Comparison of ENCODE assay signal across 8 cellular contexts in the genomic region with DNA sequence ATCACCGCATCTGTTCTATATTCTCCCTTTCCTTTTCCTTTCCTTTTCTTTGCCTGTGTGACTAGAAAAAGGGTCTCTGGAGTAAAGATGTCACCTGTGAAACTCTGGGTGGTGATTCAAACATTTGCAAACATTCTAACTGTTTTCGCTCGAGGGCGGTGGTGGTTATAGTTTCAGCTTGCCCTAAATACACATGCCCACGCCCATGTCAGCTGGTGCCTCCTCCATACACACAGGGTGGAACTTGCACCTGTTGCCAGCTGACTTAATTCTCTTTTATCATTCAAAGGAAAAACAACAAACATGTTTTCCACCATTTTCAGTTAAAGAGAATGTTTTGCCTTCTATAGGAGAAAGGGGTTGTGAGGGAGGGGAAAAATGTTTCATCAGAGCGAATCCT.
DNase-seq lines count a peak whose midpoint lies in the region; ATAC-seq and TF ChIP-seq lines count a peak whose summit lies in the region.

No MANE protein-coding gene starts in this region.

- no peaks in the 10 kb centered on the region for H3K36me3 ChIP-seq in naive thymus-derived CD4-positive, alpha-beta T cell (ENCODE audit: control insufficient read depth in 2 of 3, insufficient read depth in 3 of 3, low read length in 3 of 3)
- H3K36me3 ChIP-seq in testis (ENCODE audit: low read depth, missing control alignments) = no peaks in the 10 kb centered on the region

- no peaks in the 10 kb centered on the region for H3K9me3 ChIP-seq in naive thymus-derived CD4-positive, alpha-beta T cell (ENCODE audit: control insufficient read depth in 2 of 3, low read length in 3 of 3)
- no peaks in the 10 kb centered on the region for H3K9me3 ChIP-seq in testis

- POLR2A ChIA-PET in naive thymus-derived CD4-positive, alpha-beta T cell (lab: Charles Lee) = interaction anchor here (0.6 to 3.4 kb wide), 17 partner anchors 8 to 1080 kb away, joined by 3 to 22 read pairs (median 5); a partner anchor contains a TSS

- peak overlapping the region; percentile 85 for H3K27ac ChIP-seq in naive thymus-derived CD4-positive, alpha-beta T cell (ENCODE audit: low read depth, low read length)
- H3K27ac ChIP-seq in testis = no peak overlapping the region

- no peak for TF ChIP-seq POLR2A in testis (IDR thresholded peaks at IDR 0.05)

- no peaks in the 10 kb centered on the region for H3K36me3 Mint-ChIP-seq in naive thymus-derived CD4-positive, alpha-beta T cell

- H3K4me1 Mint-ChIP-seq in naive thymus-derived CD4-positive, alpha-beta T cell = peaks cover 17 to 99% (median 92%) of the 10 kb centered on the region in 7 donors

- intact Hi-C loops in naive thymus-derived CD4-positive, alpha-beta T cell (cut with micrococcal nuclease) = loop anchor here in 1 of 2 donors (1.0 to 5.0 kb wide), 8 partner anchors 16 to 987 kb away; a partner anchor contains a TSS
- intact Hi-C loops in left cardiac atrium (cut with DNase I) (no loop called here), testis (cut with DNase I; ENCODE audit: low total_unique reads) (no loop called here)

- H3K27ac Mint-ChIP-seq in naive thymus-derived CD4-positive, alpha-beta T cell = peak overlapping the region in 8 of 9 donors; percentile 93 to 100 (median 99)

- peak; percentile 68 for ATAC-seq in GM18909 (IDR thresholded peaks at IDR 0.05; ENCODE audit: poor library complexity, unreplicated experiment)
- peak; percentile 47 for ATAC-seq in HG03039 (IDR thresholded peaks at IDR 0.05; ENCODE audit: unreplicated experiment)
- ATAC-seq in naive thymus-derived CD4-positive, alpha-beta T cell = peak; percentile 39
- ATAC-seq in left cardiac atrium = no peak
- ATAC-seq in GM21737 (IDR thresholded peaks at IDR 0.05; ENCODE audit: unreplicated experiment) = no peak

- peaks cover 16 to 75% of the 10 kb centered on the region in 2 donors for H3K4me1 ChIP-seq in naive thymus-derived CD4-positive, alpha-beta T cell (ENCODE audit: control insufficient read depth in 2 of 2, insufficient read depth in 2 of 2, low read length in 2 of 2)
- H3K4me1 ChIP-seq in testis = no peaks in the 10 kb centered on the region

- WGBS in testis, 2 donors = 73 to 95% methylated on average over 6 of the region's 6 CpGs

- peak; percentile 6 for DNase-seq in T-helper 9 cell
- peak in 7 of 9 donors; percentile 40 to 76 (median 64) for DNase-seq in naive thymus-derived CD4-positive, alpha-beta T cell
- no peak for DNase-seq in NCI-H2107 treated with DMSO at 0.1 percent for 48 hours (lab: John Stamatoyannopoulos, UW; ENCODE audit: unreplicated experiment)
- DNase-seq in left cardiac atrium = no peak
- DNase-seq in testis = no peak

- peaks cover 0 to 37% (median 0%) of the 10 kb centered on the region in 5 donors for H3K27me3 Mint-ChIP-seq in naive thymus-derived CD4-positive, alpha-beta T cell

- peak overlapping the region; percentile 14 for H3K4me3 ChIP-seq in naive thymus-derived CD4-positive, alpha-beta T cell (ENCODE audit: low read length)
- H3K4me3 ChIP-seq in testis = no peak overlapping the region

- peak overlapping the region; percentile 4 to 95 (median 84) for H3K4me3 Mint-ChIP-seq in naive thymus-derived CD4-positive, alpha-beta T cell

- CTCF ChIA-PET in naive thymus-derived CD4-positive, alpha-beta T cell (lab: Charles Lee) = interaction anchor here (0.6 to 2.2 kb wide), 8 partner anchors 9 to 325 kb away, joined by 3 to 7 read pairs (median 4); no protein-coding TSS in a partner anchor

- no peak for TF ChIP-seq CTCF in testis (IDR thresholded peaks at IDR 0.05)

- H3K9me3 Mint-ChIP-seq in naive thymus-derived CD4-positive, alpha-beta T cell = no peaks in the 10 kb centered on the region

- H3K27me3 ChIP-seq in naive thymus-derived CD4-positive, alpha-beta T cell (ENCODE audit: control insufficient read depth in 2 of 2, insufficient read depth in 2 of 2, low read length in 2 of 2) = no peaks in the 10 kb centered on the region
- no peaks in the 10 kb centered on the region for H3K27me3 ChIP-seq in testis

Comparison
In these comparisons a context has a peak if more than half of its experiments do, and no peak if none do; other contexts are left out.
1. ATAC-seq: peak in GM18909 (single experiment), HG03039 (single experiment) and naive thymus-derived CD4-positive, alpha-beta T cell (single experiment); none in left cardiac atrium (0 of 2) and GM21737 (single experiment).
2. DNase-seq: peak in T-helper 9 cell (single experiment) and naive thymus-derived CD4-positive, alpha-beta T cell (7 of 9); none in NCI-H2107 treated with DMSO at 0.1 percent for 48 hours (single experiment), left cardiac atrium (single experiment) and testis (single experiment).